ENCODE assay signal across 1 cellular context in the genomic region with DNA sequence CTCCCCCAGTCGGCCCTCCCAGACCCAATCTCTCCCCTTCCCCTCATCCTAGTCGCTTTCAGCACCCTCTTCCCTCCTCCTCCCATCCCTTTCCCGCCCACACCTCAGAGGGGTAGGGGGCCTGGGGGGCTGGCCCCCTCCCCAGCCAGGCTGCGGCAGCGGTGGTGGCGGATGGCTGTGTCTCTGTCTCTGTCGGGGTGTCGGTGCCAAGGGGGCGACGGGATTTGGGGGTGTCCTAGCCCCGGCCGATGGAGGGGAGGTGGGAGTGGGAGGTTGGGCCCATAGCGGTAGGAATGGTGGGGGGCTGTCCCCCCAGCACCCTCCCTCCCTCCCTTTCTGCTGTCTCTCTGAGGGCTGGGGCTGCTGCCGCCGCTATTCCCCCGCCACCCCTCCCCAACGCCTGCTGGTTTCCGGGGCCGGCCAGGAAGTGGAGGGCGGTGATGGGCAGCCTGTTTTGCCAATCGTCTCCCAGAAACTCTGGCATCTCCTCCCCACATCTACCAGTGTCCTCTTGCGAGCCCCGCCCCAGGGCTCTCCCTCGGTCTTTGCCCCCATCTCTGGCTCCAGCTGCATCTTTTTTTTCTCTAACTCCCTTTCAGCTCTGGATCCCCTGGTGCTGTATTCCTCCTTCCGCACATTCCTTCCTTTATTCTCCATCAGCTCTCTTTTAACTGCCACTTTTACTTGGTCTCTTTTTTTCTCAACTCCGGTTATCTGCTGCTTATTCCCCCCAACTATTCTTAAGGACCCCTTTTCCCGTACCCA.
TF ChIP-seq lines count a peak whose summit lies in the region.

A gene with protein sequence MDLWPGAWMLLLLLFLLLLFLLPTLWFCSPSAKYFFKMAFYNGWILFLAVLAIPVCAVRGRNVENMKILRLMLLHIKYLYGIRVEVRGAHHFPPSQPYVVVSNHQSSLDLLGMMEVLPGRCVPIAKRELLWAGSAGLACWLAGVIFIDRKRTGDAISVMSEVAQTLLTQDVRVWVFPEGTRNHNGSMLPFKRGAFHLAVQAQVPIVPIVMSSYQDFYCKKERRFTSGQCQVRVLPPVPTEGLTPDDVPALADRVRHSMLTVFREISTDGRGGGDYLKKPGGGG (minus strand): TSS at position 374 of the 765 bp plus-strand sequence. CDS start 4,588 bp downstream, outside the sequence.

TF ChIP-seq in HepG2, 621 proteins besides CTCF, POLR2A, EP300 and RAD21 (continued from another document and continues in another):
- TF ChIP-seq IKZF5 (CRISPR knock-in tag; IDR thresholded peaks at IDR 0.05) (peak; percentile 58; the same call in 1 of the 2 replicates), SP5 (CRISPR knock-in tag; IDR thresholded peaks at IDR 0.05; ENCODE audit: borderline replicate concordance, low read depth) (peak; percentile 65; the same call in 1 of the 2 replicates), ZNF570 (CRISPR knock-in tag; IDR thresholded peaks at IDR 0.05; ENCODE audit: borderline replicate concordance) (no peak), RFXANK (CRISPR knock-in tag; IDR thresholded peaks at IDR 0.05) (no peak), NFYB (CRISPR knock-in tag; IDR thresholded peaks at IDR 0.05) (peak; percentile 85), ZNF749 (CRISPR knock-in tag; IDR thresholded peaks at IDR 0.05; ENCODE audit: borderline replicate concordance) (no peak), NPAS2 (CRISPR knock-in tag; IDR thresholded peaks at IDR 0.05; ENCODE audit: borderline replicate concordance) (no peak), PRDM15 (CRISPR knock-in tag; IDR thresholded peaks at IDR 0.05) (no peak), RFX3 (CRISPR knock-in tag; IDR thresholded peaks at IDR 0.05) (no peak), ETV6 (CRISPR knock-in tag; conservative IDR thresholded peaks at IDR 0.05) (no peak), ZNF350 (CRISPR knock-in tag; IDR thresholded peaks at IDR 0.05; ENCODE audit: borderline replicate concordance, low read depth) (peak; percentile 63; the same call in 1 of the 2 replicates), ZNF773 (CRISPR knock-in tag; IDR thresholded peaks at IDR 0.05; ENCODE audit: borderline replicate concordance) (no peak), ZSCAN25 (CRISPR knock-in tag; IDR thresholded peaks at IDR 0.05) (no peak; the same call in 1 of the 2 replicates), MEIS1 (CRISPR knock-in tag; IDR thresholded peaks at IDR 0.05; ENCODE audit: borderline replicate concordance) (no peak), ELF1 (CRISPR knock-in tag; IDR thresholded peaks at IDR 0.05) (peak; percentile 80), ZNF441 (CRISPR knock-in tag; IDR thresholded peaks at IDR 0.05; ENCODE audit: borderline replicate concordance) (no peak; the same call in 1 of the 2 replicates), DMAP1 (CRISPR knock-in tag; IDR thresholded peaks at IDR 0.05) (peak; percentile 49; the same call in 1 of the 2 replicates), KDM2A (CRISPR knock-in tag; IDR thresholded peaks at IDR 0.05; ENCODE audit: borderline replicate concordance, low read depth) (peak; percentile 15; the same call in 1 of the 2 replicates), ZNF224 (CRISPR knock-in tag; IDR thresholded peaks at IDR 0.05) (no peak), ZSCAN30 (CRISPR knock-in tag; IDR thresholded peaks at IDR 0.05) (no peak), ZNF670 (CRISPR knock-in tag; IDR thresholded peaks at IDR 0.05; ENCODE audit: borderline replicate concordance) (no peak), MAFG (CRISPR knock-in tag; IDR thresholded peaks at IDR 0.05) (no peak), PLSCR1 (CRISPR knock-in tag; IDR thresholded peaks at IDR 0.05; ENCODE audit: borderline replicate concordance) (no peak), SRF (IDR thresholded peaks at IDR 0.05; ENCODE audit: low read depth, low read length) (0 out of 2 replicates have a peak, but pooled peaks have one; percentile 2), RFXAP (CRISPR knock-in tag; IDR thresholded peaks at IDR 0.05; ENCODE audit: borderline replicate concordance) (peak; percentile 66; the same call in 1 of the 2 replicates), ZNF274 (CRISPR knock-in tag; IDR thresholded peaks at IDR 0.05) (peak; percentile 79), ZNF138 (CRISPR knock-in tag; IDR thresholded peaks at IDR 0.05; ENCODE audit: low read depth) (no peak), EED (CRISPR knock-in tag; IDR thresholded peaks at IDR 0.05) (no peak), MYC (CRISPR knock-in tag; IDR thresholded peaks at IDR 0.05; ENCODE audit: borderline replicate concordance) (peak; percentile 58; the same call in 1 of the 2 replicates), SOX6 (IDR thresholded peaks at IDR 0.05) (no peak), SOX6 (CRISPR knock-in tag; IDR thresholded peaks at IDR 0.05) (peak; percentile 42), SNRNP70 (IDR thresholded peaks at IDR 0.05; ENCODE audit: low read depth, low read length) (no peak), ZHX1 (CRISPR knock-in tag; IDR thresholded peaks at IDR 0.05; ENCODE audit: low read depth) (no peak; the same call in 1 of the 2 replicates), ZNF337 (CRISPR knock-in tag; IDR thresholded peaks at IDR 0.05; ENCODE audit: borderline replicate concordance, low read depth) (no peak), ZNF34 (CRISPR knock-in tag; IDR thresholded peaks at IDR 0.05; ENCODE audit: borderline replicate concordance) (no peak), EZH2 (conservative IDR thresholded peaks at IDR 0.05; ENCODE audit: low read depth, low read length) (no peak), MXD3 (CRISPR knock-in tag; IDR thresholded peaks at IDR 0.05) (no peak), TAF1 (CRISPR knock-in tag; IDR thresholded peaks at IDR 0.05) (peak; percentile 66; the same call in 1 of the 2 replicates)
- TF ChIP-seq, protein P1, sequence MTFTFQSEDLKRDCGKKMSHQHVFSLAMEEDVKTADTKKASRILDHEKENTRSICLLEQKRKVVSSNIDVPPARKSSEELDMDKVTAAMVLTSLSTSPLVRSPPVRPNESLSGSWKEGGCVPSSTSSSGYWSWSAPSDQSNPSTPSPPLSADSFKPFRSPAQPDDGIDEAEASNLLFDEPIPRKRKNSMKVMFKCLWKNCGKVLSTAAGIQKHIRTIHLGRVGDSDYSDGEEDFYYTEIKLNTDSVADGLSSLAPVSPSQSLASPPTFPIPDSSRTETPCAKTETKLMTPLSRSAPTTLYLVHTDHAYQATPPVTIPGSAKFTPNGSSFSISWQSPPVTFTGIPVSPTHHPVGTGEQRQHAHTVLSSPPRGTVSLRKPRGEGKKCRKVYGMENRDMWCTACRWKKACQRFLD (CRISPR knock-in tag; IDR thresholded peaks at IDR 0.05; ENCODE audit: borderline replicate concordance): peak; percentile 36; the same call in 1 of the 2 replicates
- TF ChIP-seq, protein P2, sequence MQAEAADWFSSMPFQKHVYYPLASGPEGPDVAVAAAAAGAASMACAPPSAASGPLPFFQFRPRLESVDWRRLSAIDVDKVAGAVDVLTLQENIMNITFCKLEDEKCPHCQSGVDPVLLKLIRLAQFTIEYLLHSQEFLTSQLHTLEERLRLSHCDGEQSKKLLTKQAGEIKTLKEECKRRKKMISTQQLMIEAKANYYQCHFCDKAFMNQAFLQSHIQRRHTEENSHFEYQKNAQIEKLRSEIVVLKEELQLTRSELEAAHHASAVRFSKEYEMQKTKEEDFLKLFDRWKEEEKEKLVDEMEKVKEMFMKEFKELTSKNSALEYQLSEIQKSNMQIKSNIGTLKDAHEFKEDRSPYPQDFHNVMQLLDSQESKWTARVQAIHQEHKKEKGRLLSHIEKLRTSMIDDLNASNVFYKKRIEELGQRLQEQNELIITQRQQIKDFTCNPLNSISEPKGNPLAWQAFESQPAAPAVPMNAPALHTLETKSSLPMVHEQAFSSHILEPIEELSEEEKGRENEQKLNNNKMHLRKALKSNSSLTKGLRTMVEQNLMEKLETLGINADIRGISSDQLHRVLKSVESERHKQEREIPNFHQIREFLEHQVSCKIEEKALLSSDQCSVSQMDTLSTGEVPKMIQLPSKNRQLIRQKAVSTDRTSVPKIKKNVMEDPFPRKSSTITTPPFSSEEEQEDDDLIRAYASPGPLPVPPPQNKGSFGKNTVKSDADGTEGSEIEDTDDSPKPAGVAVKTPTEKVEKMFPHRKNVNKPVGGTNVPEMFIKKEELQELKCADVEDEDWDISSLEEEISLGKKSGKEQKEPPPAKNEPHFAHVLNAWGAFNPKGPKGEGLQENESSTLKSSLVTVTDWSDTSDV (CRISPR knock-in tag; IDR thresholded peaks at IDR 0.05): peak; percentile 71; the same call in 1 of the 2 replicates
- TF ChIP-seq, protein P3, sequence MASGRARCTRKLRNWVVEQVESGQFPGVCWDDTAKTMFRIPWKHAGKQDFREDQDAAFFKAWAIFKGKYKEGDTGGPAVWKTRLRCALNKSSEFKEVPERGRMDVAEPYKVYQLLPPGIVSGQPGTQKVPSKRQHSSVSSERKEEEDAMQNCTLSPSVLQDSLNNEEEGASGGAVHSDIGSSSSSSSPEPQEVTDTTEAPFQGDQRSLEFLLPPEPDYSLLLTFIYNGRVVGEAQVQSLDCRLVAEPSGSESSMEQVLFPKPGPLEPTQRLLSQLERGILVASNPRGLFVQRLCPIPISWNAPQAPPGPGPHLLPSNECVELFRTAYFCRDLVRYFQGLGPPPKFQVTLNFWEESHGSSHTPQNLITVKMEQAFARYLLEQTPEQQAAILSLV (CRISPR knock-in tag; IDR thresholded peaks at IDR 0.05; ENCODE audit: borderline replicate concordance): peak; percentile 96; the same call in 1 of the 2 replicates
